Comparison of ENCODE assay signal across 12 cellular contexts in the genomic region with DNA sequence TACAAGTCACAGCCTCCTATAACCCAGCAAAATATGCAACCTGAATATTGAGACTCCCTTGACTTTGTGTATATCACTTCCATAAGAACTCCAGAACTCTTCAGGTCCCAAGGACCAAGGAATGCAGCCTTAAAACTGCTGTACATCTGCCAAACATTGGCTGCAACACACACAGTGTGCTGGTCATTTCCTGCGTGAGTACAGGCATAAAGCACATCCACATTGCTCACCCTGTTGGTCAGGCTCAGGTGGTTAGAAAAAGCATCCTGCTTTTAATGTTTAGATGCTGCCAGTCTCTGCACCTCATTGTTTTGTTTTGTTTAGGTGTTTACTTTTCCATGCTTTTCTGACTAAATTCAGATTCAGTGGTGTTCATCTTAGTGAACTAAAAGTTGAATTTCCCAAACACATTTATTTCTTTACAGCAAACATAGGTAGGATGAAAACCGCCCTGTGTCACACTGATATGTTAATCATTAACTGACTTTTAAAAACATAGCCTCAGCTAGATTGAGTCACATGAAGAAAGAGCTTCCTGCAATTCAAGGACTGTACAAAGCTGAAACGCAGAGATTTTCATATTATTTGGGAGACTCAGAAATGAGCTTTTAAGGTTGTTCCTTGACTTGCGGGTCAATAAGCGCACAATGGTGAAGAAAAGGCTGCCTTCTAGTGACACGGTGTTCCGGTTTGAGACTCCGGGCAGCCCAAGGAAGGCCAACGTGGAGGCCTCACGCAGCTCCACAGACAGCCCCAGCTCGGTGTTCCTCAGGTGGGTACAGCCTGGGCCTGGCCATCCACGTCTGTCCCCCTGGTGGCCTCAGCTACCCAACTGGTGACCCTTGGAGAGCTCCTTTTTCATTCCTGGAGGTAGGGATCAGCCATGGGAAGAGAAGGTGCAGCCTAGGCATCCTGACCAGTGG. TPM values are rescaled to one million over a fixed set of nuclear protein-coding genes. Genes with fewer than 3 reads are reported as not detected.
DNase-seq lines count a peak whose midpoint lies in the region; TF ChIP-seq lines count a peak whose summit lies in the region.
"Had no signal": no experiment of that assay in that cellular context is flagged by ENCODE, and none has a peak within 500 bp of the region (broad histone marks: within the 10 kb centered on the region; RNA-seq: fewer than 3 reads in every experiment).

No MANE protein-coding gene starts in this region.

- peak overlapping the region; percentile 44 for H3K27ac Mint-ChIP-seq in endodermal cell
- H3K27ac Mint-ChIP-seq in activated CD4-positive, alpha-beta T cell treated with anti-CD3 and anti-CD28 coated beads, Interleukin-2, amount 10 ng/mL, durations not matched to agents 24 days and 14 days, result no peak overlapping the region
- H3K27ac Mint-ChIP-seq: activated B cell treated with CpG ODN at 0.5 μM for 24 hours had no signal

- no peak overlapping the region for H3K4ac ChIP-seq in neuronal stem cell (ENCODE audit: low read length)

- H3K14ac ChIP-seq in neuronal stem cell (ENCODE audit: low read length), result no peak overlapping the region

- no peaks in the 10 kb centered on the region for H3K9me3 Mint-ChIP-seq in endodermal cell
- H3K9me3 Mint-ChIP-seq in activated CD4-positive, alpha-beta T cell treated with anti-CD3 and anti-CD28 coated beads, Interleukin-2, amount 10 ng/mL, durations not matched to agents 24 days and 14 days, result no peaks in the 10 kb centered on the region
- H3K9me3 Mint-ChIP-seq: activated B cell treated with CpG ODN at 0.5 μM for 24 hours had no signal

- WGBS in endodermal cell (ENCODE audit: insufficient coverage in 1 of 2, insufficient read length in 1 of 2), 2 experiments, result 91 to 97% methylated on average over 7 to 12 of the region's 12 CpGs
- WGBS in neuronal stem cell (ENCODE audit: extremely low coverage in 2 of 2, insufficient read length in 2 of 2, insufficient replicate concordance in 1 of 2), 2 donors, result no CpG with 5 or more reads among the region's 12 CpGs

- H3K27me3 Mint-ChIP-seq in endodermal cell (ENCODE audit: insufficient read depth), result no peaks in the 10 kb centered on the region
- H3K27me3 Mint-ChIP-seq in activated CD4-positive, alpha-beta T cell treated with anti-CD3 and anti-CD28 coated beads, Interleukin-2, amount 10 ng/mL, durations not matched to agents 24 days and 14 days, result peaks cover 3% of the 10 kb centered on the region

- no peak overlapping the region for H3K4me3 Mint-ChIP-seq in endodermal cell
- H3K4me3 Mint-ChIP-seq in activated CD4-positive, alpha-beta T cell treated with anti-CD3 and anti-CD28 coated beads, Interleukin-2, amount 10 ng/mL, durations not matched to agents 24 days and 14 days, result no peak overlapping the region
- H3K4me3 Mint-ChIP-seq: activated B cell treated with CpG ODN at 0.5 μM for 24 hours had no signal

- peak overlapping the region; percentile 35 for H2AFZ ChIP-seq in neuronal stem cell (ENCODE audit: low read length)

- H3K4me1 Mint-ChIP-seq in endodermal cell, result peaks cover 37% of the 10 kb centered on the region
- H3K4me1 Mint-ChIP-seq in activated CD4-positive, alpha-beta T cell treated with anti-CD3 and anti-CD28 coated beads, Interleukin-2, amount 10 ng/mL, durations not matched to agents 24 days and 14 days, result peaks cover 5% of the 10 kb centered on the region
- H3K4me1 Mint-ChIP-seq: activated B cell treated with CpG ODN at 0.5 μM for 24 hours had no signal

- H3K4me3 ChIP-seq in endodermal cell (ENCODE audit: low read length) (no peak overlapping the region), neuronal stem cell (ENCODE audit: low read length in 2 of 2) (no peak overlapping the region)
- H3K4me3 ChIP-seq: adrenal gland had no signal

- peak overlapping the region; percentile 93 for H2BK15ac ChIP-seq in neuronal stem cell (ENCODE audit: low read length)

- H2BK5ac ChIP-seq in neuronal stem cell (ENCODE audit: low read length), result no peak overlapping the region

- H3K27me3 ChIP-seq in endodermal cell (ENCODE audit: control insufficient read depth, insufficient read depth, low read length, poor library complexity, severe bottlenecking), result no peaks in the 10 kb centered on the region
- H3K27me3 ChIP-seq in neuronal stem cell (ENCODE audit: control insufficient read depth in 3 of 3, insufficient read depth in 3 of 3, low read depth in 1 of 3, low read length in 3 of 3), result no peaks in the 10 kb centered on the region
- H3K27me3 ChIP-seq: adrenal gland had no signal

- no peaks in the 10 kb centered on the region for H3K79me1 ChIP-seq in neuronal stem cell (ENCODE audit: low read depth, low read length)

- no peak overlapping the region for H4K91ac ChIP-seq in neuronal stem cell (ENCODE audit: low read depth, low read length, poor library complexity)

- no peaks in the 10 kb centered on the region for H3K9me3 ChIP-seq in endodermal cell (ENCODE audit: control insufficient read depth, low read length)
- no peaks in the 10 kb centered on the region for H3K9me3 ChIP-seq in neuronal stem cell (replicated peaks in 1 of 2; ENCODE audit: control insufficient read depth in 2 of 2, insufficient read depth in 1 of 2, low read depth in 1 of 2, low read length in 2 of 2)
- H3K9me3 ChIP-seq: adrenal gland had no signal

- H2AK5ac ChIP-seq in neuronal stem cell (ENCODE audit: low read depth, low read length), result no peak overlapping the region

- H3K9ac ChIP-seq in endodermal cell (ENCODE audit: extremely low read depth, low read length, poor library complexity, severe bottlenecking), result no peak overlapping the region
- H3K9ac ChIP-seq in neuronal stem cell (ENCODE audit: low read depth, low read length, poor library complexity), result no peak overlapping the region

- peak overlapping the region; percentile 70 for H3K18ac ChIP-seq in neuronal stem cell (ENCODE audit: low read length)

- H3K36me3 ChIP-seq in endodermal cell (ENCODE audit: control insufficient read depth, insufficient read depth, low read length), result no peaks in the 10 kb centered on the region
- no peaks in the 10 kb centered on the region for H3K36me3 ChIP-seq in neuronal stem cell (replicated peaks in 1 of 2; ENCODE audit: control insufficient read depth in 2 of 2, insufficient read depth in 2 of 2, low read length in 2 of 2)
- H3K36me3 ChIP-seq: adrenal gland had no signal

- no peak overlapping the region for H4K8ac ChIP-seq in neuronal stem cell (ENCODE audit: low read depth, low read length)

- H2BK12ac ChIP-seq in neuronal stem cell (ENCODE audit: low read length), result no peak overlapping the region

- no peak overlapping the region for H3K23ac ChIP-seq in neuronal stem cell (ENCODE audit: low read depth, low read length, poor library complexity)

- H3K4me1 ChIP-seq in endodermal cell (ENCODE audit: control insufficient read depth, insufficient read depth, low read length) (peaks cover 6% of the 10 kb centered on the region), neuronal stem cell (ENCODE audit: control insufficient read depth in 2 of 2, insufficient read depth in 1 of 2, low read depth in 1 of 2, low read length in 2 of 2) (peaks cover 15 to 17% of the 10 kb centered on the region in 2 donors)

- no peak overlapping the region for H2BK120ac ChIP-seq in neuronal stem cell (ENCODE audit: low read depth, low read length)

- in situ Hi-C loops in G401 (cut with HindIII; ENCODE audit: low sequenced_read_pairs), result loop anchor here (25.0 kb wide), 1 partner anchor 166 kb away; no protein-coding TSS in a partner anchor

- no peak overlapping the region for H3K4me2 ChIP-seq in neuronal stem cell (ENCODE audit: insufficient read depth, low read length, poor library complexity, severe bottlenecking)

- H3K36me3 Mint-ChIP-seq in endodermal cell (ENCODE audit: low read depth), result no peaks in the 10 kb centered on the region
- H3K36me3 Mint-ChIP-seq in activated CD4-positive, alpha-beta T cell treated with anti-CD3 and anti-CD28 coated beads, Interleukin-2, amount 10 ng/mL, durations not matched to agents 24 days and 14 days (ENCODE audit: low read depth), result no peaks in the 10 kb centered on the region

- intact Hi-C loops in activated CD4-positive, alpha-beta T cell treated with anti-CD3 and anti-CD28 coated beads, Interleukin-2, amount 10 ng/mL, durations not matched to agents 24 days and 14 days (cut with micrococcal nuclease), result no loop called here

- TF ChIP-seq CTCF in endodermal cell (conservative IDR thresholded peaks at IDR 0.05), result peak; percentile 63
- no peak for TF ChIP-seq CTCF in GM20000 (IDR thresholded peaks at IDR 0.05; ENCODE audit: extremely low read depth, missing control alignments)

- H3K27ac ChIP-seq in endodermal cell (ENCODE audit: low read depth, low read length), result no peak overlapping the region
- no peak overlapping the region for H3K27ac ChIP-seq in neuronal stem cell (replicated peaks; ENCODE audit: low read length)

- peak; percentile 18 for DNase-seq in G401 (ENCODE audit: low spot score)
- DNase-seq in M059J (ENCODE audit: low read depth), result peak; percentile 75
- DNase-seq in endodermal cell, result peak; percentile 61
- DNase-seq in neuronal stem cell (ENCODE audit: low spot score), result no peak
- DNase-seq in NCI-H2227 (lab: John Stamatoyannopoulos, UW; ENCODE audit: unreplicated experiment), result no peak
- DNase-seq in GM20000 (ENCODE audit: low spot score), result no peak
- no peak for DNase-seq in activated CD4-positive, alpha-beta T cell treated with anti-CD3 and anti-CD28 coated beads, Interleukin-2, amount 10 ng/mL, durations not matched to agents 24 days and 14 days
- DNase-seq in activated T-cell treated with anti-CD3 and anti-CD28 coated beads for 4 hours, result no peak
- DNase-seq: activated B cell treated with CpG ODN at 0.5 μM for 24 hours; DMS79 treated with DMSO at 0.1 percent for 48 hours; stimulated activated CD4-positive, alpha-beta T cell treated with anti-CD3 and anti-CD28 coated beads, Interleukin-1b, Interleukin-23, amount 100 ng/mL, for 48 hours had no signal

RNA-seq across cellular contexts. Expression of gene GRAMD2B, which starts 52.2 kb away (rescaled TPM):
- total RNA-seq in G401 (2014; rRNA removed; shearing (Covaris generic)), result 0.31 and 3.7 TPM in 2 replicates
- total RNA-seq in M059J (2014; rRNA removed; shearing (Covaris generic)), result 26.7 and 27.9 TPM in 2 replicates
- 10 to 100 TPM in 1 of 2 donors, 1 to 10 TPM in 1; 8.4 to 11.1 TPM for total RNA-seq in endodermal cell
- polyA plus RNA-seq in endodermal cell (2013, experiment 1 of 2), result 4.0 TPM
- polyA plus RNA-seq in endodermal cell (2013, experiment 2 of 2), result 6.3 TPM
- polyA plus RNA-seq in neuronal stem cell (2013, experiment 1 of 2), result 4.8 TPM
- 5.9 TPM for polyA plus RNA-seq in neuronal stem cell (2013, experiment 2 of 2)
- 9.2 and 10.8 TPM in 2 replicates for total RNA-seq in activated CD4-positive, alpha-beta T cell treated with anti-CD3 and anti-CD28 coated beads, Interleukin-2, amount 10 ng/mL, durations not matched to agents 24 days and 14 days

Comparison
In these comparisons a context has a peak if more than half of its experiments do, and no peak if none do; other contexts are left out.
1. DNase-seq: peak in G401 (single experiment), M059J (single experiment) and endodermal cell (single experiment); none in neuronal stem cell (single experiment), NCI-H2227 (single experiment), GM20000 (single experiment), activated CD4-positive, alpha-beta T cell treated with anti-CD3 and anti-CD28 coated beads, Interleukin-2, amount 10 ng/mL, durations not matched to agents 24 days and 14 days (single experiment) and activated T-cell treated with anti-CD3 and anti-CD28 coated beads for 4 hours (single experiment).